Comparison of ENCODE assay signal across 14 cellular contexts in the genomic region with DNA sequence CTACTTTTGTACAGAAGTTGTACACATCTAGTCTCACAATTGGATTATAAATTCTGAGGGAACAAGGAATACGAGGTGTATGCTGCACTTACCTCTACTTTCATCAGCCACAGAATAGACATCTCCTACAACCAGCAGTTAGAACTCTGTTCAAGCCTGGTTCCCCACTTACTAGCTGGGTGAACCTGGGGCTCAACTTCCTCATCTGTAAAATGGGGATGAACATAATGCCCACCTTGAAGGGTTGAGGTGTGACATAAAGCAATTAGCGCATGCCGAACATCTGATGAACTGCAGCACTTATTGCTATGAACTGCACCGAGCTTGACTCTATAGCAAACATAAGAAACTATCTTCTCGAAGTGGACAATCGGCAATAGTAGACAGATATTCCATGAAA.
"Had no signal": no experiment of that assay in that cellular context is flagged by ENCODE, and none has a peak within 500 bp of the region (broad histone marks: within the 10 kb centered on the region; RNA-seq: fewer than 3 reads in every experiment).

No MANE protein-coding gene starts in this region.

- ATAC-seq: activated CD8-positive, alpha-beta memory T cell treated with anti-CD3 and anti-CD28 coated beads, Interleukin-2, amount 10 ng/mL, durations not matched to agents 7 days and 5 days; activated naive CD4-positive, alpha-beta T cell treated with anti-CD3 and anti-CD28 coated beads, Interleukin-2, amount 50 U/mL, for 72 hours; stimulated activated naive CD8-positive, alpha-beta T cell treated with anti-CD3 and anti-CD28 coated beads, Interleukin-15, amount 100 ng/mL, for 72 hours had no signal

- H2AFZ ChIP-seq: hepatocyte had no signal

- DNase-seq: activated CD4-positive, alpha-beta T cell treated with anti-CD3 and anti-CD28 coated beads for 1 hour; activated CD4-positive, alpha-beta T cell treated with anti-CD3 and anti-CD28 coated beads, Interleukin-2, amount 50 U/mL, for 48 hours; activated CD8-positive, alpha-beta memory T cell treated with anti-CD3 and anti-CD28 coated beads, Interleukin-2, amount 10 ng/mL, durations not matched to agents 7 days and 5 days; activated effector memory CD4-positive, alpha-beta T cell treated with Interleukin-2 at 50 U/mL for 16 hours; activated T-cell treated with anti-CD3 and anti-CD28 coated beads, Interleukin-2, amount 50 U/mL, for 24 hours; amygdala; midbrain; naive B cell; stimulated activated CD4-positive, alpha-beta T cell treated with anti-CD3 and anti-CD28 coated beads, Interleukin-4, amount 100 ng/mL, for 24 hours; stimulated activated naive CD8-positive, alpha-beta T cell treated with anti-CD3 and anti-CD28 coated beads, Interleukin-15, amount 100 ng/mL, for 72 hours; transverse colon had no signal

- H3K4me3 ChIP-seq: hepatocyte, transverse colon had no signal

- H3K27ac ChIP-seq: hepatocyte, neutrophil had no signal

- H3K4me2 ChIP-seq: hepatocyte had no signal

- H3K27me3 ChIP-seq: hepatocyte, neutrophil, transverse colon had no signal

- H3K9me3 ChIP-seq: neutrophil, transverse colon had no signal

- H3K36me3 ChIP-seq: neutrophil, transverse colon had no signal
